In genomic region chrX:119468186-119468929, GRCh38 we compare ENCODE assay signal across 1 cellular context.
TF ChIP-seq lines count a peak whose summit lies in the region.

SLC25A5 (plus strand) TSS chrX:119468444; CDS start chrX:119468516, 72 bp downstream.

TF ChIP-seq in GM12878, 131 proteins besides CTCF, POLR2A, EP300 and RAD21 (continued from another document):
- TF ChIP-seq ZNF592 (IDR thresholded peaks at IDR 0.05): no peak
- peak; percentile 88 for TF ChIP-seq YY1 (IDR thresholded peaks at IDR 0.05; ENCODE audit: low read depth, low read length)
- TF ChIP-seq, protein P1, sequence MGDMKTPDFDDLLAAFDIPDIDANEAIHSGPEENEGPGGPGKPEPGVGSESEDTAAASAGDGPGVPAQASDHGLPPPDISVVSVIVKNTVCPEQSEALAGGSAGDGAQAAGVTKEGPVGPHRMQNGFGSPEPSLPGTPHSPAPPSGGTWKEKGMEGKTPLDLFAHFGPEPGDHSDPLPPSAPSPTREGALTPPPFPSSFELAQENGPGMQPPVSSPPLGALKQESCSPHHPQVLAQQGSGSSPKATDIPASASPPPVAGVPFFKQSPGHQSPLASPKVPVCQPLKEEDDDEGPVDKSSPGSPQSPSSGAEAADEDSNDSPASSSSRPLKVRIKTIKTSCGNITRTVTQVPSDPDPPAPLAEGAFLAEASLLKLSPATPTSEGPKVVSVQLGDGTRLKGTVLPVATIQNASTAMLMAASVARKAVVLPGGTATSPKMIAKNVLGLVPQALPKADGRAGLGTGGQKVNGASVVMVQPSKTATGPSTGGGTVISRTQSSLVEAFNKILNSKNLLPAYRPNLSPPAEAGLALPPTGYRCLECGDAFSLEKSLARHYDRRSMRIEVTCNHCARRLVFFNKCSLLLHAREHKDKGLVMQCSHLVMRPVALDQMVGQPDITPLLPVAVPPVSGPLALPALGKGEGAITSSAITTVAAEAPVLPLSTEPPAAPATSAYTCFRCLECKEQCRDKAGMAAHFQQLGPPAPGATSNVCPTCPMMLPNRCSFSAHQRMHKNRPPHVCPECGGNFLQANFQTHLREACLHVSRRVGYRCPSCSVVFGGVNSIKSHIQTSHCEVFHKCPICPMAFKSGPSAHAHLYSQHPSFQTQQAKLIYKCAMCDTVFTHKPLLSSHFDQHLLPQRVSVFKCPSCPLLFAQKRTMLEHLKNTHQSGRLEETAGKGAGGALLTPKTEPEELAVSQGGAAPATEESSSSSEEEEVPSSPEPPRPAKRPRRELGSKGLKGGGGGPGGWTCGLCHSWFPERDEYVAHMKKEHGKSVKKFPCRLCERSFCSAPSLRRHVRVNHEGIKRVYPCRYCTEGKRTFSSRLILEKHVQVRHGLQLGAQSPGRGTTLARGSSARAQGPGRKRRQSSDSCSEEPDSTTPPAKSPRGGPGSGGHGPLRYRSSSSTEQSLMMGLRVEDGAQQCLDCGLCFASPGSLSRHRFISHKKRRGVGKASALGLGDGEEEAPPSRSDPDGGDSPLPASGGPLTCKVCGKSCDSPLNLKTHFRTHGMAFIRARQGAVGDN (IDR thresholded peaks at IDR 0.05): 0 out of 2 replicates have a peak, but pooled peaks have one; percentile 1
- TF ChIP-seq, protein P2, sequence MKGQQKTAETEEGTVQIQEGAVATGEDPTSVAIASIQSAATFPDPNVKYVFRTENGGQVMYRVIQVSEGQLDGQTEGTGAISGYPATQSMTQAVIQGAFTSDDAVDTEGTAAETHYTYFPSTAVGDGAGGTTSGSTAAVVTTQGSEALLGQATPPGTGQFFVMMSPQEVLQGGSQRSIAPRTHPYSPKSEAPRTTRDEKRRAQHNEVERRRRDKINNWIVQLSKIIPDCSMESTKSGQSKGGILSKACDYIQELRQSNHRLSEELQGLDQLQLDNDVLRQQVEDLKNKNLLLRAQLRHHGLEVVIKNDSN (IDR thresholded peaks at IDR 0.05; ENCODE audit: borderline replicate concordance, extremely low read length, insufficient read depth, low read depth, low read length): peak; percentile 55
- no peak for TF ChIP-seq TBL1XR1 (IDR thresholded peaks at IDR 0.05; ENCODE audit: low read depth, low read length)
- TF ChIP-seq TCF12 (IDR thresholded peaks at IDR 0.05; ENCODE audit: low read depth, low read length): peak; percentile 33; the same call in 1 of the 2 replicates
- TF ChIP-seq CBFB (IDR thresholded peaks at IDR 0.05; ENCODE audit: low read depth): peak; percentile 24; the same call in 1 of the 2 replicates
- no peak for TF ChIP-seq NR2C2 (IDR thresholded peaks at IDR 0.05; ENCODE audit: borderline replicate concordance, control insufficient read depth, insufficient read length, low read depth)
- 0 out of 2 replicates have a peak, but pooled peaks have one; percentile 56 for TF ChIP-seq RB1 (IDR thresholded peaks at IDR 0.05; ENCODE audit: borderline replicate concordance)
- TF ChIP-seq POLR2AphosphoS5 (IDR thresholded peaks at IDR 0.05; ENCODE audit: low read length): peak; percentile 97
- TF ChIP-seq SMAD5 (IDR thresholded peaks at IDR 0.05; ENCODE audit: low read depth): peak; percentile 91
TF ChIP-seq in GM12878: peak in this region for 16.
